1 cellular context compared by ENCODE assay signal in the genomic region with DNA sequence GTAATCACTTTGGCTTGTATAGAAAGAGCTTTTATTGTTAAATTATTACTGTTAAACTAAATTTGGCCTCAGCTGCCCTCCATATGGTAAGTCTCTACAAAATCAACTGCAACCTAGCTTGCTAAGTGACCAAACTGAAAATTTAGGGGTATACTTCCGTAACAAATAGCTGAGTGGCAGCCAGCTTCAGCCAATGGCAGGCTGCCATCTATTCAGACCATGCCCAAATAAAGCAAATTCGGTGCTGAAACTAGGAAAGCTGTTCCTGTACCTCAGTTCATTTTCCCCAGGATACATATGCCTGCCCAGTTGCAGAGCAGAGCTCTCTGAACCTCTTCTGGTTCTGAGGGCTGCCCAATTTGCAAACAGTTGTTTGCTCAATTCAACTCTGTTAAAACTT.
A peak's percentile ranks its signal among the peaks of the same experiment; 100 is the strongest.
TF ChIP-seq lines count a peak whose summit lies in the region.

No MANE protein-coding gene starts in this region.

TF ChIP-seq in HEK293T, 16 proteins besides CTCF, POLR2A, EP300 and RAD21 (continued from another document):
- peak; percentile 69 for TF ChIP-seq PKNOX1 (IDR thresholded peaks at IDR 0.05)
